ENCODE assay signal across 11 cellular contexts in the genomic region with DNA sequence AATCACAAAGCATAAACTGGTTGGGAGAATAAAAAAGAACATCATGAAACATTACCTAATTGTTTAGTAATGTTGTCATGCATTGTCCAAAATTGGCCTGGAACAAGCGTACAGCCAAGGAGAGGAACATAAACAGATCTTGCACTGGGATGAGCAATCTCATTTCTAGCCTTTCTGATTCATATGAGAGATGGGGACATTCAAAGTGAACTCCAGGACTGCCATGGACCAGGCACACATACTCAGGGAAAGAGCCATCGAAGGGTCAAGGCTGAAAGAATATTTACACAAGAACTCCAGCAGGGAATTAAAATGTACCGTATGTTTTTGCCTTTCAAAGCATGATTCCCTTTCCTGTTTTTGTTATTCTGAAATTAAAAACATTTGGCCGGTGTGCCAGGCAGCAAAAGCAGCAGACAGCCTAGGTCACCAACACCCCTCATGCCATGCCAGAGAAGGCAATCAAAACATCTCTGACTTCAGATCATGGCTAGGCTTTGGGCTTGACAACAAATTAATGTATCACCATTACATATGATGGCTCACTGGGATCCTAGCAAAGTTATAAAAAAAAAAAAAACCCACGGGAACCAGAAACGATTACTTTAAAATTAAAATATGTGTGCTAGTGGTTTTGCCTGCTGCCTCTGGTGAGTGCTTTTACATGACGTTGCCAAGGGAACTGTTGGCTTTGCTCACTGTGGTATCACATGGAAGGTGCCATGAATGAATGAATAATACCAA.
DNase-seq lines count a peak whose midpoint lies in the region; ATAC-seq and TF ChIP-seq lines count a peak whose summit lies in the region.
"Had no signal": no experiment of that assay in that cellular context is flagged by ENCODE, and none has a peak within 500 bp of the region (broad histone marks: within the 10 kb centered on the region; RNA-seq: fewer than 3 reads in every experiment).

No MANE protein-coding gene starts in this region.

- H3K27ac ChIP-seq in mammary epithelial cell (ENCODE audit: insufficient read depth, low read depth, low read length) (no peak overlapping the region), vagina (peak overlapping the region; percentile 87)

- intact Hi-C loops in MCF 10A (cut with micrococcal nuclease), result no loop called here
- intact Hi-C loops in mammary epithelial cell (cut with micrococcal nuclease), result no loop called here
- intact Hi-C loops in vagina (cut with DNase I), result no loop called here

- H3K36me3 ChIP-seq in mammary epithelial cell (ENCODE audit: insufficient read depth, low read length) (no peaks in the 10 kb centered on the region), vagina (peaks cover 0 to 28% of the 10 kb centered on the region in 2 donors)
- H3K36me3 ChIP-seq: BE2C had no signal

- dilution Hi-C loops in mammary epithelial cell (cut with HindIII; ENCODE audit: low sequenced_read_pairs), result no loop called here

- no peak for TF ChIP-seq POLR2A in vagina (IDR thresholded peaks at IDR 0.05)

- H3K79me2 ChIP-seq in mammary epithelial cell (ENCODE audit: insufficient read depth, low read length), result no peaks in the 10 kb centered on the region

- H3K27me3 ChIP-seq in mammary epithelial cell (ENCODE audit: insufficient read depth, low read length), result no peaks in the 10 kb centered on the region
- no peaks in the 10 kb centered on the region for H3K27me3 ChIP-seq in vagina
- H3K27me3 ChIP-seq: BE2C had no signal

- no peak overlapping the region for H2AFZ ChIP-seq in mammary epithelial cell (ENCODE audit: low read depth, low read length)

- H3K27ac Mint-ChIP-seq in MCF 10A (ENCODE audit: low read depth, unreplicated experiment) (peak overlapping the region; percentile 82), WTC11 (no peak overlapping the region)
- H3K27ac Mint-ChIP-seq in stimulated activated memory B cell treated with anti-CD40 and anti-IgM and Interleukin-4, amounts not matched to agents 10 μg/mL and 1 μg/mL and 100 μg/mL, for 72 hours, result no peak overlapping the region

- DNase-seq in MCF 10A (ENCODE audit: unreplicated experiment) (peak; percentile 68), mammary epithelial cell (no peak), fibroblast of gingiva (ENCODE audit: low read depth) (peak; percentile 96), myocyte (ENCODE audit: low read depth) (peak; percentile 73), vagina (ENCODE audit: extremely low spot score in 2 of 2) (no peak), WTC11 (ENCODE audit: low spot score) (no peak)
- DNase-seq: activated effector memory CD4-positive, alpha-beta T cell treated with Interleukin-2 at 50 U/mL for 16 hours; BE2C; NCI-H1105 treated with DMSO at 0.1 percent for 48 hours had no signal

- TF ChIP-seq CTCF in MCF 10A (IDR thresholded peaks at IDR 0.05; ENCODE audit: unreplicated experiment), result no peak
- TF ChIP-seq CTCF in mammary epithelial cell (conservative IDR thresholded peaks at IDR 0.05 in 1 of 2, IDR thresholded peaks at IDR 0.05 in 1 of 2; ENCODE audit: extremely low read depth in 1 of 2, insufficient read depth in 1 of 2, low read depth in 1 of 2, low read length in 2 of 2), result no peak
- TF ChIP-seq CTCF in vagina (IDR thresholded peaks at IDR 0.05), result peak in 1 of 3 experiments; percentile 4
- TF ChIP-seq CTCF in WTC11 (IDR thresholded peaks at IDR 0.05), result no peak

- in situ Hi-C loops in mammary epithelial cell (cut with MboI; ENCODE audit: low sequenced_read_pairs in 2 of 2), result no loop called here

- WGBS in mammary epithelial cell (ENCODE audit: low coverage, missing lambda C conversion rate), result 55% methylated on average over 7 of the region's 7 CpGs

- H3K9ac ChIP-seq in mammary epithelial cell (ENCODE audit: insufficient read depth, low read length), result no peak overlapping the region

- H3K36me3 Mint-ChIP-seq in MCF 10A (ENCODE audit: insufficient read depth, unreplicated experiment) (peaks cover 60% of the 10 kb centered on the region), WTC11 (no peaks in the 10 kb centered on the region)
- H3K36me3 Mint-ChIP-seq in stimulated activated memory B cell treated with anti-CD40 and anti-IgM and Interleukin-4, amounts not matched to agents 10 μg/mL and 1 μg/mL and 100 μg/mL, for 72 hours, result no peaks in the 10 kb centered on the region

- peaks cover 36% of the 10 kb centered on the region for H3K4me1 Mint-ChIP-seq in MCF 10A (ENCODE audit: insufficient read depth, unreplicated experiment)
- peaks cover 12% of the 10 kb centered on the region for H3K4me1 Mint-ChIP-seq in stimulated activated memory B cell treated with anti-CD40 and anti-IgM and Interleukin-4, amounts not matched to agents 10 μg/mL and 1 μg/mL and 100 μg/mL, for 72 hours
- peaks cover 5% of the 10 kb centered on the region for H3K4me1 Mint-ChIP-seq in WTC11

- no peaks in the 10 kb centered on the region for H3K27me3 Mint-ChIP-seq in MCF 10A (ENCODE audit: insufficient read depth, unreplicated experiment)
- peaks cover 14% of the 10 kb centered on the region for H3K27me3 Mint-ChIP-seq in stimulated activated memory B cell treated with anti-CD40 and anti-IgM and Interleukin-4, amounts not matched to agents 10 μg/mL and 1 μg/mL and 100 μg/mL, for 72 hours
- H3K27me3 Mint-ChIP-seq in WTC11 (ENCODE audit: low read depth), result no peaks in the 10 kb centered on the region

- H3K9me3 ChIP-seq in mammary epithelial cell (replicated peaks; ENCODE audit: insufficient read depth, low read length) (no peaks in the 10 kb centered on the region), vagina (no peaks in the 10 kb centered on the region)
- H3K9me3 ChIP-seq: BE2C had no signal

- ATAC-seq in stimulated activated memory B cell treated with anti-CD40 and anti-IgM and Interleukin-4, amounts not matched to agents 10 μg/mL and 1 μg/mL and 100 μg/mL, for 72 hours, result no peak
- ATAC-seq in WTC11 (no peak), HG03469 (IDR thresholded peaks at IDR 0.05; ENCODE audit: unreplicated experiment) (no peak)

- no peak overlapping the region for H3K4me2 ChIP-seq in mammary epithelial cell (ENCODE audit: insufficient read depth, low read depth, low read length)

- H3K4me3 ChIP-seq in mammary epithelial cell (replicated peaks in 1 of 3; ENCODE audit: insufficient read depth in 1 of 3, low read depth in 2 of 3, low read length in 3 of 3), result no peak overlapping the region
- H3K4me3 ChIP-seq in vagina, result no peak overlapping the region

- BruUV-seq in MCF 10A (replicated peaks; lab: Mats Ljungman, UMichigan), result no TSS peak
- no TSS peak for BruUV-seq in mammary epithelial cell (replicated peaks; lab: Mats Ljungman, UMichigan)

- no peak overlapping the region for H3K4me3 Mint-ChIP-seq in MCF 10A (ENCODE audit: unreplicated experiment)
- no peak overlapping the region for H3K4me3 Mint-ChIP-seq in stimulated activated memory B cell treated with anti-CD40 and anti-IgM and Interleukin-4, amounts not matched to agents 10 μg/mL and 1 μg/mL and 100 μg/mL, for 72 hours
- no peak overlapping the region for H3K4me3 Mint-ChIP-seq in WTC11

- POLR2A ChIA-PET in MCF 10A (lab: Yijun Ruan, JAX), result interaction anchor here (0.6 to 1.8 kb wide), 5 partner anchors 10 to 1905 kb away, joined by 3 to 7 read pairs (median 3); no protein-coding TSS in a partner anchor
- POLR2A ChIA-PET in WTC11 (lab: Charles Lee), result interaction anchor here (0.6 kb wide), 1 partner anchor 165 kb away, joined by 4 read pairs; no protein-coding TSS in a partner anchor

- no peaks in the 10 kb centered on the region for H4K20me1 ChIP-seq in mammary epithelial cell (ENCODE audit: insufficient read depth, low read length)

- no peaks in the 10 kb centered on the region for H3K9me3 Mint-ChIP-seq in MCF 10A (ENCODE audit: unreplicated experiment)
- H3K9me3 Mint-ChIP-seq in stimulated activated memory B cell treated with anti-CD40 and anti-IgM and Interleukin-4, amounts not matched to agents 10 μg/mL and 1 μg/mL and 100 μg/mL, for 72 hours, result no peaks in the 10 kb centered on the region
- H3K9me3 Mint-ChIP-seq in WTC11, result no peaks in the 10 kb centered on the region

- CTCF ChIA-PET in MCF 10A (lab: Yijun Ruan, JAX), result interaction anchor here (0.6 to 1.4 kb wide), 2 partner anchors 10 to 155 kb away, joined by 4 to 5 read pairs; no protein-coding TSS in a partner anchor
- CTCF ChIA-PET in mammary epithelial cell (lab: Charles Lee; ENCODE audit: low non-redundant PET), result no interaction called here
- CTCF ChIA-PET in WTC11 (lab: Charles Lee), result no interaction called here

- H3K4me1 ChIP-seq in mammary epithelial cell (ENCODE audit: insufficient read depth, low read length), result peaks cover 2% of the 10 kb centered on the region
- H3K4me1 ChIP-seq in vagina, result peaks cover 51% of the 10 kb centered on the region
- H3K4me1 ChIP-seq: BE2C had no signal

TF ChIP-seq in WTC11, 78 proteins besides CTCF, POLR2A, EP300 and RAD21 (continues in another document):
- TF ChIP-seq, protein P1, sequence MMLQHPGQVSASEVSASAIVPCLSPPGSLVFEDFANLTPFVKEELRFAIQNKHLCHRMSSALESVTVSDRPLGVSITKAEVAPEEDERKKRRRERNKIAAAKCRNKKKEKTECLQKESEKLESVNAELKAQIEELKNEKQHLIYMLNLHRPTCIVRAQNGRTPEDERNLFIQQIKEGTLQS (CRISPR knock-in tag; conservative IDR thresholded peaks at IDR 0.05), result no peak
- TF ChIP-seq ZBTB43 (CRISPR knock-in tag; IDR thresholded peaks at IDR 0.05) (no peak), IRF2 (CRISPR knock-in tag; IDR thresholded peaks at IDR 0.05; ENCODE audit: borderline replicate concordance, low read depth) (no peak), FOXJ3 (CRISPR knock-in tag; IDR thresholded peaks at IDR 0.05; ENCODE audit: borderline replicate concordance) (no peak), TEAD4 (CRISPR knock-in tag; IDR thresholded peaks at IDR 0.05) (no peak)
- TF ChIP-seq, protein P2, sequence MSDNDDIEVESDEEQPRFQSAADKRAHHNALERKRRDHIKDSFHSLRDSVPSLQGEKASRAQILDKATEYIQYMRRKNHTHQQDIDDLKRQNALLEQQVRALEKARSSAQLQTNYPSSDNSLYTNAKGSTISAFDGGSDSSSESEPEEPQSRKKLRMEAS (CRISPR knock-in tag; IDR thresholded peaks at IDR 0.05), result no peak

Comparison
In these comparisons a context has a peak if more than half of its experiments do, and no peak if none do; other contexts are left out.
1. DNase-seq: peak in MCF 10A (single experiment), fibroblast of gingiva (single experiment) and myocyte (single experiment); none in mammary epithelial cell (single experiment), vagina (0 of 2) and WTC11 (single experiment).